21 cellular contexts compared by ENCODE assay signal in genomic region chr1:247456024-247456423, GRCh38. TPM values are rescaled to one million over a fixed set of nuclear protein-coding genes. Genes with fewer than 3 reads are reported as not detected.
DNase-seq lines count a peak whose midpoint lies in the region; TF ChIP-seq lines count a peak whose summit lies in the region.
"Had no signal": no experiment of that assay in that cellular context is flagged by ENCODE, and none has a peak within 500 bp of the region (broad histone marks: within the 10 kb centered on the region; RNA-seq: fewer than 3 reads in every experiment).

No MANE protein-coding gene starts in this region.

- H3K4me1 ChIP-seq in Caco-2, result no peaks in the 10 kb centered on the region

- H3K9me3 Mint-ChIP-seq in endothelial cell (ENCODE audit: unreplicated experiment) (no peaks in the 10 kb centered on the region), mesothelial cell of epicardium (peaks cover under 1% of the 10 kb centered on the region), Caco-2 (ENCODE audit: unreplicated experiment) (no peaks in the 10 kb centered on the region)
- H3K9me3 Mint-ChIP-seq: CD8-positive, alpha-beta memory T cell had no signal

- H3K27me3 ChIP-seq in Caco-2 (replicated peaks; ENCODE audit: control insufficient read depth, insufficient read depth, low read length), result no peaks in the 10 kb centered on the region
- H3K27me3 ChIP-seq: BLaER1 treated with 17β-estradiol and CSF1 and Interleukin-3, amounts not matched to agents 10 nM and 100 nM; MG63 had no signal

- H3K4me3 Mint-ChIP-seq in endothelial cell (ENCODE audit: unreplicated experiment) (no peak overlapping the region), mesothelial cell of epicardium (no peak overlapping the region), Caco-2 (ENCODE audit: unreplicated experiment) (no peak overlapping the region)
- H3K4me3 Mint-ChIP-seq: CD8-positive, alpha-beta memory T cell had no signal

- TF ChIP-seq CTCF in endothelial cell (IDR thresholded peaks at IDR 0.05; ENCODE audit: unreplicated experiment) (no peak), mesothelial cell of epicardium (IDR thresholded peaks at IDR 0.05; ENCODE audit: unreplicated experiment) (no peak), Caco-2 (IDR thresholded peaks at IDR 0.05; ENCODE audit: insufficient read depth in 1 of 2, low read depth in 1 of 2, low read length in 1 of 2, severe bottlenecking in 1 of 2, unreplicated experiment in 1 of 2) (no peak)

- POLR2A ChIA-PET in Caco-2 (lab: Charles Lee), result no interaction called here

- H3K4me1 Mint-ChIP-seq in endothelial cell (ENCODE audit: unreplicated experiment) (peaks cover 60% of the 10 kb centered on the region), mesothelial cell of epicardium (peaks cover 5% of the 10 kb centered on the region), Caco-2 (ENCODE audit: low read depth, unreplicated experiment) (no peaks in the 10 kb centered on the region)

- H3K36me3 Mint-ChIP-seq in endothelial cell (ENCODE audit: low read depth, unreplicated experiment), result no peaks in the 10 kb centered on the region
- H3K36me3 Mint-ChIP-seq in mesothelial cell of epicardium, result no peaks in the 10 kb centered on the region
- no peaks in the 10 kb centered on the region for H3K36me3 Mint-ChIP-seq in Caco-2 (ENCODE audit: insufficient read depth, unreplicated experiment)

- no TSS peak for BruUV-seq in Caco-2 (replicated peaks; lab: Mats Ljungman, UMichigan)

- no peaks in the 10 kb centered on the region for H3K9me3 ChIP-seq in Caco-2
- H3K9me3 ChIP-seq: BLaER1 treated with 17β-estradiol and CSF1 and Interleukin-3, amounts not matched to agents 10 nM and 100 nM; MG63 had no signal

- no peaks in the 10 kb centered on the region for H3K36me3 ChIP-seq in Caco-2 (ENCODE audit: control insufficient read depth, insufficient read depth, low read length)
- H3K36me3 ChIP-seq: MG63 had no signal

- peaks cover 4% of the 10 kb centered on the region for H3K27me3 Mint-ChIP-seq in endothelial cell (ENCODE audit: unreplicated experiment)
- H3K27me3 Mint-ChIP-seq in mesothelial cell of epicardium (ENCODE audit: low read depth), result peaks cover 38% of the 10 kb centered on the region
- peaks cover 25% of the 10 kb centered on the region for H3K27me3 Mint-ChIP-seq in Caco-2 (ENCODE audit: insufficient read depth, unreplicated experiment)

- CTCF ChIA-PET in Caco-2 (lab: Charles Lee), result no interaction called here

- intact Hi-C loops in Caco-2 (cut with micrococcal nuclease; ENCODE audit: unreplicated experiment), result no loop called here

- DNase-seq in NOMO-1 treated with DMSO at 0.1 percent for 48 hours (lab: John Stamatoyannopoulos, UW; ENCODE audit: unreplicated experiment), result peak; percentile 71
- no peak for DNase-seq in NOMO-1 treated with dmso at 0.1 percent for 144 hours (lab: John Stamatoyannopoulos, UW; ENCODE audit: unreplicated experiment)
- DNase-seq in SIG-M5 (lab: John Stamatoyannopoulos, UW), result peak; percentile 32
- DNase-seq in endothelial cell (ENCODE audit: low spot score), result no peak
- no peak for DNase-seq in mesothelial cell of epicardium (ENCODE audit: low spot score in 2 of 2, unreplicated experiment in 2 of 2)
- DNase-seq in activated CD4-positive, alpha-beta T cell treated with anti-CD3 and anti-CD28 coated beads, Interleukin-2, amount 50 U/mL, for 48 hours, result no peak
- no peak for DNase-seq in Caco-2
- no peak for DNase-seq in LoVo (ENCODE audit: low spot score)
- DNase-seq: ACHN; CD8-positive, alpha-beta memory T cell; MG63; NCI-H1105 treated with DMSO at 0.1 percent for 48 hours; NCI-H2029 treated with DMSO at 0.1 percent for 48 hours; NCI-H226; NCI-H510A treated with DMSO at 0.1 percent for 48 hours; NCI-H774; NK-92 treated with Interleukin-12 subunit alpha and Interleukin-12 subunit beta, amount 100 ng/mL, for 24 hours had no signal

- no peak overlapping the region for H3K4me3 ChIP-seq in Caco-2 (ENCODE audit: low read depth, low read length)
- H3K4me3 ChIP-seq: BLaER1 treated with 17β-estradiol and CSF1 and Interleukin-3, amounts not matched to agents 10 nM and 100 nM; MG63 had no signal

- H3K27ac Mint-ChIP-seq in endothelial cell (ENCODE audit: unreplicated experiment), result peak overlapping the region; percentile 57
- H3K27ac Mint-ChIP-seq in mesothelial cell of epicardium, result no peak overlapping the region
- H3K27ac Mint-ChIP-seq in Caco-2 (ENCODE audit: unreplicated experiment), result no peak overlapping the region

RNA-seq across cellular contexts. Expression of gene OR2B11, which starts 1.9 kb away (rescaled TPM):
- total RNA-seq in endothelial cell (ENCODE audit: unreplicated experiment), result not detected
- not detected in 3 replicates for total RNA-seq in mesothelial cell of epicardium
- not detected in 2 replicates for total RNA-seq in Caco-2 (2022)
- total RNA-seq: CD8-positive, alpha-beta memory T cell; Daoy; H1; Right ventricle myocardium inferior had no signal

RNA-seq across cellular contexts. Expression of gene NLRP3, which starts 40.1 kb away (rescaled TPM):
- total RNA-seq in endothelial cell (ENCODE audit: unreplicated experiment) (0.44 TPM), mesothelial cell of epicardium (0.13 to 0.34 TPM (median 0.22 TPM) in 3 replicates), Caco-2 (2022) (not detected in 2 replicates)

Comparison
In these comparisons a context has a peak if more than half of its experiments do, and no peak if none do; other contexts are left out.
1. DNase-seq: peak in NOMO-1 treated with DMSO at 0.1 percent for 48 hours (single experiment) and SIG-M5 (single experiment); none in NOMO-1 treated with dmso at 0.1 percent for 144 hours (single experiment), endothelial cell (single experiment), mesothelial cell of epicardium (0 of 2), activated CD4-positive, alpha-beta T cell treated with anti-CD3 and anti-CD28 coated beads, Interleukin-2, amount 50 U/mL, for 48 hours (0 of 2), Caco-2 (0 of 2) and LoVo (single experiment).